Comparison of ENCODE assay signal across 23 cellular contexts in the genomic region with DNA sequence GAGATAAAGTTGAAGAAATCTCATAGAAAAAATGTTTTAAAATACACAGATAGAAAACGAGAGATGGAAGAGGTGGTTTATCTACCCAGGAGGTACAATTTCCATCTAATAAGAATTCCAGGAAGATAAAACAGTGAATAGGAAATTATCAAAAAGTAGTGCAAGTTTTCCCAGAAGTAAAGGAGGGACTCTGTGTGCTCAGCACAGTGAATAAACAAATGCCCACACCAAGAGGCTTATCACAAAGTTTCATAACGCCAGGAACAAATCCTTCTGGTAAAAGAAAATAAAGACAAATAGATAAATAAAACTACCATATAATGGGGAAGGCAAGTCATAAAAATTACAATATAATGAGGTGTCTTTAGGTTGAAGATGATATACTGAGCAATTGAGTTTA.
DNase-seq lines count a peak whose midpoint lies in the region; ATAC-seq, FAIRE-seq and TF ChIP-seq lines count a peak whose summit lies in the region.
"Had no signal": no experiment of that assay in that cellular context is flagged by ENCODE, and none has a peak within 500 bp of the region (broad histone marks: within the 10 kb centered on the region; RNA-seq: fewer than 3 reads in every experiment).

No MANE protein-coding gene starts in this region.

- no peak overlapping the region for H3K4me2 ChIP-seq in endothelial cell of umbilical vein (ENCODE audit: insufficient read depth, low read length)
- H3K4me2 ChIP-seq: A549; BLaER1 treated with 17β-estradiol and CSF1 and Interleukin-3, amounts not matched to agents 10 nM and 100 nM had no signal

- H3K79me2 ChIP-seq in endothelial cell of umbilical vein (ENCODE audit: control insufficient read depth, insufficient read depth, low read length): no peaks in the 10 kb centered on the region

- no peak overlapping the region for H3K4me3 ChIP-seq in endothelial cell of umbilical vein (replicated peaks in 1 of 3; ENCODE audit: insufficient read depth in 1 of 3, low read depth in 1 of 3, low read length in 3 of 3)
- no peak overlapping the region for H3K4me3 ChIP-seq in testis
- no peak overlapping the region for H3K4me3 ChIP-seq in suprapubic skin
- H3K4me3 ChIP-seq: A549; BLaER1 treated with 17β-estradiol and CSF1 and Interleukin-3, amounts not matched to agents 10 nM and 100 nM; GM12878 had no signal

- H3K27me3 ChIP-seq in endothelial cell of umbilical vein (ENCODE audit: control insufficient read depth in 2 of 2, insufficient read depth in 2 of 2, low read length in 2 of 2) (peaks cover 4 to 11% of the 10 kb centered on the region in 2 experiments), testis (no peaks in the 10 kb centered on the region), suprapubic skin (no peaks in the 10 kb centered on the region)
- H3K27me3 ChIP-seq: BLaER1 treated with 17β-estradiol and CSF1 and Interleukin-3, amounts not matched to agents 10 nM and 100 nM had no signal

- POLR2A ChIA-PET in endothelial cell of umbilical vein (lab: Charles Lee): no interaction called here

- H3K9ac ChIP-seq in endothelial cell of umbilical vein (replicated peaks; ENCODE audit: extremely low read depth, insufficient read depth, low read length): no peak overlapping the region
- H3K9ac ChIP-seq: BLaER1 treated with 17β-estradiol and CSF1 and Interleukin-3, amounts not matched to agents 10 nM and 100 nM had no signal

- no peak for TF ChIP-seq EP300 in suprapubic skin (IDR thresholded peaks at IDR 0.05)

- no peak overlapping the region for H2AFZ ChIP-seq in endothelial cell of umbilical vein (ENCODE audit: low read depth, low read length)

- no peaks in the 10 kb centered on the region for H3K36me3 ChIP-seq in endothelial cell of umbilical vein (ENCODE audit: control insufficient read depth in 2 of 2, extremely low read depth in 1 of 2, insufficient read depth in 2 of 2, low read length in 2 of 2)
- H3K36me3 ChIP-seq in testis (ENCODE audit: low read depth, missing control alignments): no peaks in the 10 kb centered on the region
- H3K36me3 ChIP-seq in suprapubic skin: no peaks in the 10 kb centered on the region
- H3K36me3 ChIP-seq: BLaER1 treated with 17β-estradiol and CSF1 and Interleukin-3, amounts not matched to agents 10 nM and 100 nM had no signal

- no peak for TF ChIP-seq CTCF in endothelial cell of umbilical vein (IDR thresholded peaks at IDR 0.05; ENCODE audit: extremely low read depth in 1 of 2, insufficient read depth in 1 of 2, low read depth in 1 of 2, low read length in 2 of 2)
- no peak for TF ChIP-seq CTCF in testis (IDR thresholded peaks at IDR 0.05)
- TF ChIP-seq CTCF in suprapubic skin (IDR thresholded peaks at IDR 0.05): no peak

- no peak for DNase-seq in activated T-cell treated with anti-CD3 and anti-CD28 coated beads, Interleukin-2, amount 50 U/mL, for 72 hours
- no peak for DNase-seq in activated T-cell treated with anti-CD3 and anti-CD28 coated beads, Interleukin-2, amount 50 U/mL, for 4 hours
- peak; percentile 6 for DNase-seq in amniotic epithelial cell (ENCODE audit: low read depth)
- DNase-seq in endothelial cell of umbilical vein (ENCODE audit: low read depth, low spot score): peak; percentile 6
- no peak for DNase-seq in testis
- no peak for DNase-seq in suprapubic skin (ENCODE audit: low spot score in 2 of 2)
- DNase-seq: AML-193; Caco-2; Calu3; CD4-positive, alpha-beta T cell; CD8-positive, alpha-beta T cell; DMS79 treated with DMSO at 0.1 percent for 48 hours had no signal

- intact Hi-C loops in endothelial cell of umbilical vein (cut with micrococcal nuclease) (no loop called here), testis (cut with DNase I; ENCODE audit: low total_unique reads) (no loop called here)

- no peaks in the 10 kb centered on the region for H3K4me1 ChIP-seq in endothelial cell of umbilical vein (ENCODE audit: control insufficient read depth, extremely low read depth, insufficient read depth, low read length)
- H3K4me1 ChIP-seq in testis: no peaks in the 10 kb centered on the region
- H3K4me1 ChIP-seq in suprapubic skin: no peaks in the 10 kb centered on the region
- H3K4me1 ChIP-seq: A549; BLaER1 treated with 17β-estradiol and CSF1 and Interleukin-3, amounts not matched to agents 10 nM and 100 nM; Caco-2 had no signal

- dilution Hi-C loops in endothelial cell of umbilical vein (cut with MboI; ENCODE audit: extremely low pct_ligation_motif_present, low sequenced_read_pairs): no loop called here

- no peak for ATAC-seq in activated T-cell treated with anti-CD3 and anti-CD28 coated beads, Interleukin-2, amount 50 U/mL, for 72 hours (replicated peaks in 1 of 2)
- no peak for ATAC-seq in activated T-cell treated with anti-CD3 and anti-CD28 coated beads, Interleukin-2, amount 50 U/mL, for 4 hours
- ATAC-seq in HG03159 (IDR thresholded peaks at IDR 0.05; ENCODE audit: unreplicated experiment): no peak
- ATAC-seq: A549; CD8-positive, alpha-beta T cell; GM12878 had no signal

- CTCF ChIA-PET in endothelial cell of umbilical vein (lab: Charles Lee): interaction anchor here (1.0 to 3.3 kb wide), 3 partner anchors 9 to 277 kb away, joined by 3 to 26 read pairs (median 14); no protein-coding TSS in a partner anchor

- no peaks in the 10 kb centered on the region for H3K27me3 Mint-ChIP-seq in activated T-cell treated with anti-CD3 and anti-CD28 coated beads, Interleukin-2, amount 50 U/mL, for 72 hours (ENCODE audit: low read depth)
- H3K27me3 Mint-ChIP-seq in activated T-cell treated with anti-CD3 and anti-CD28 coated beads, Interleukin-2, amount 50 U/mL, for 4 hours (ENCODE audit: low read depth): no peaks in the 10 kb centered on the region
- H3K27me3 Mint-ChIP-seq: CD4-positive, alpha-beta T cell had no signal

- H3K9me3 Mint-ChIP-seq in activated T-cell treated with anti-CD3 and anti-CD28 coated beads, Interleukin-2, amount 50 U/mL, for 72 hours: peaks cover 3 to 14% of the 10 kb centered on the region in 2 donors
- peaks cover 13% of the 10 kb centered on the region for H3K9me3 Mint-ChIP-seq in activated T-cell treated with anti-CD3 and anti-CD28 coated beads, Interleukin-2, amount 50 U/mL, for 4 hours

- H3K36me3 Mint-ChIP-seq in activated T-cell treated with anti-CD3 and anti-CD28 coated beads, Interleukin-2, amount 50 U/mL, for 72 hours (ENCODE audit: insufficient read depth in 2 of 2): peaks cover 5% of the 10 kb centered on the region in 2 donors
- H3K36me3 Mint-ChIP-seq in activated T-cell treated with anti-CD3 and anti-CD28 coated beads, Interleukin-2, amount 50 U/mL, for 4 hours (ENCODE audit: insufficient read depth): no peaks in the 10 kb centered on the region
- H3K36me3 Mint-ChIP-seq: CD8-positive, alpha-beta T cell had no signal

- H3K9me3 ChIP-seq in endothelial cell of umbilical vein (replicated peaks; ENCODE audit: control insufficient read depth, insufficient read depth, low read length) (no peaks in the 10 kb centered on the region), testis (no peaks in the 10 kb centered on the region), suprapubic skin (no peaks in the 10 kb centered on the region)
- H3K9me3 ChIP-seq: Caco-2 had no signal

- H3K27ac Mint-ChIP-seq in activated T-cell treated with anti-CD3 and anti-CD28 coated beads, Interleukin-2, amount 50 U/mL, for 72 hours: peak overlapping the region; percentile 70
- H3K27ac Mint-ChIP-seq: B cell; CD4-positive, alpha-beta T cell; CD8-positive, alpha-beta T cell had no signal

- WGBS in testis, 2 donors: 38 to 59% methylated on average over 2 of the region's 2 CpGs
- WGBS in suprapubic skin: 76% methylated on average over 2 of the region's 2 CpGs

- BruUV-seq in endothelial cell of umbilical vein (replicated peaks; lab: Mats Ljungman, UMichigan): no TSS peak

- no peak for FAIRE-seq in endothelial cell of umbilical vein (lab: Jason Lieb, UNC)
- FAIRE-seq: A549, D721Med, G401.6, GM12878, GM12892, GM18507 had no signal

- no peak overlapping the region for H3K27ac ChIP-seq in endothelial cell of umbilical vein (ENCODE audit: insufficient read depth, low read depth, low read length)
- peak overlapping the region; percentile 12 to 54 for H3K27ac ChIP-seq in testis
- no peak overlapping the region for H3K27ac ChIP-seq in suprapubic skin
- H3K27ac ChIP-seq: 22Rv1; A549; BLaER1 treated with 17β-estradiol and CSF1 and Interleukin-3, amounts not matched to agents 10 nM and 100 nM; C4-2B had no signal

- peaks cover 5% of the 10 kb centered on the region for H3K4me1 Mint-ChIP-seq in activated T-cell treated with anti-CD3 and anti-CD28 coated beads, Interleukin-2, amount 50 U/mL, for 72 hours (ENCODE audit: low read depth)
- H3K4me1 Mint-ChIP-seq in activated T-cell treated with anti-CD3 and anti-CD28 coated beads, Interleukin-2, amount 50 U/mL, for 4 hours (ENCODE audit: low read depth): no peaks in the 10 kb centered on the region
- H3K4me1 Mint-ChIP-seq: B cell had no signal

- TF ChIP-seq POLR2A in endothelial cell of umbilical vein (IDR thresholded peaks at IDR 0.05; ENCODE audit: low read depth, low read length): no peak
- no peak for TF ChIP-seq POLR2A in testis (IDR thresholded peaks at IDR 0.05)
- no peak for TF ChIP-seq POLR2A in suprapubic skin (IDR thresholded peaks at IDR 0.05)

- no peaks in the 10 kb centered on the region for H4K20me1 ChIP-seq in endothelial cell of umbilical vein (replicated peaks; ENCODE audit: control insufficient read depth, extremely low read depth, insufficient read depth, low read length)
- H4K20me1 ChIP-seq: BLaER1 treated with 17β-estradiol and CSF1 and Interleukin-3, amounts not matched to agents 10 nM and 100 nM had no signal

- H3K4me3 Mint-ChIP-seq in activated T-cell treated with anti-CD3 and anti-CD28 coated beads, Interleukin-2, amount 50 U/mL, for 72 hours: no peak overlapping the region
- H3K4me3 Mint-ChIP-seq in activated T-cell treated with anti-CD3 and anti-CD28 coated beads, Interleukin-2, amount 50 U/mL, for 4 hours: no peak overlapping the region
- H3K4me3 Mint-ChIP-seq: B cell; CD4-positive, alpha-beta T cell; CD8-positive, alpha-beta T cell had no signal

- no peaks in the 10 kb centered on the region for H3K9me1 ChIP-seq in endothelial cell of umbilical vein (replicated peaks; ENCODE audit: control insufficient read depth, extremely low read depth, insufficient read depth, low read length)

TF ChIP-seq in endothelial cell of umbilical vein, 7 proteins besides CTCF, POLR2A, EP300 and RAD21 (continues in another document):
- TF ChIP-seq MAX (IDR thresholded peaks at IDR 0.05; ENCODE audit: insufficient read depth, insufficient read length): no peak
- TF ChIP-seq FOS (IDR thresholded peaks at IDR 0.05; ENCODE audit: borderline replicate concordance, insufficient read depth, low read length): no peak
- no peak for TF ChIP-seq EZH2 (IDR thresholded peaks at IDR 0.05; ENCODE audit: borderline replicate concordance, low read depth, low read length, severe bottlenecking)
- no peak for TF ChIP-seq JUN (IDR thresholded peaks at IDR 0.05; ENCODE audit: borderline replicate concordance, insufficient read depth, insufficient read length, low read depth)
- TF ChIP-seq MYC (IDR thresholded peaks at IDR 0.05; ENCODE audit: low read depth, low read length): no peak
- no peak for TF ChIP-seq POLR2AphosphoS5 (IDR thresholded peaks at IDR 0.05; ENCODE audit: insufficient read depth, low read depth, low read length)

Comparison
In these comparisons a context has a peak if more than half of its experiments do, and no peak if none do; other contexts are left out.
1. DNase-seq: peak in amniotic epithelial cell (single experiment) and endothelial cell of umbilical vein (single experiment); none in activated T-cell treated with anti-CD3 and anti-CD28 coated beads, Interleukin-2, amount 50 U/mL, for 72 hours (0 of 2), activated T-cell treated with anti-CD3 and anti-CD28 coated beads, Interleukin-2, amount 50 U/mL, for 4 hours (single experiment), testis (single experiment) and suprapubic skin (0 of 2).
2. H3K27ac ChIP-seq: peak in testis (2 of 2); none in endothelial cell of umbilical vein (single experiment) and suprapubic skin (single experiment).